In genomic region chr1:150568567-150568966, GRCh38 we compare ENCODE assay signal across 1 cellular context.
TF ChIP-seq lines count a peak whose summit lies in the region.

No MANE protein-coding gene starts in this region.

TF ChIP-seq in GM23338, 12 proteins besides CTCF, POLR2A, EP300 and RAD21 (continued from another document):
- TF ChIP-seq NANOG (IDR thresholded peaks at IDR 0.05; ENCODE audit: borderline replicate concordance) = no peak
